ENCODE assay signal across 23 cellular contexts in genomic region chr17:33234233-33234632, GRCh38. TPM values are rescaled to one million over a fixed set of nuclear protein-coding genes. Genes with fewer than 3 reads are reported as not detected.
DNase-seq lines count a peak whose midpoint lies in the region; ATAC-seq and TF ChIP-seq lines count a peak whose summit lies in the region.
"Had no signal": no experiment of that assay in that cellular context is flagged by ENCODE, and none has a peak within 500 bp of the region (broad histone marks: within the 10 kb centered on the region; RNA-seq: fewer than 3 reads in every experiment).

No MANE protein-coding gene starts in this region.

- no peak overlapping the region for H3K27ac ChIP-seq in CD8-positive, alpha-beta memory T cell (ENCODE audit: low read depth, low read length)
- H3K27ac ChIP-seq in adrenal gland: peak overlapping the region in 4 of 5 donors; percentile 41 to 65 (median 61)
- H3K27ac ChIP-seq in rectal smooth muscle tissue (ENCODE audit: low read depth, low read length): peak overlapping the region; percentile 60

- CTCF ChIA-PET in CD8-positive, alpha-beta memory T cell (lab: Charles Lee): no interaction called here

- no peaks in the 10 kb centered on the region for H3K36me3 Mint-ChIP-seq in CD8-positive, alpha-beta memory T cell
- peaks cover 6% of the 10 kb centered on the region for H3K36me3 Mint-ChIP-seq in effector memory CD8-positive, alpha-beta T cell (ENCODE audit: insufficient read depth)

- H3K36me3 ChIP-seq in CD8-positive, alpha-beta memory T cell (ENCODE audit: insufficient read depth, low read length): no peaks in the 10 kb centered on the region
- H3K36me3 ChIP-seq in adrenal gland (replicated peaks in 1 of 2): no peaks in the 10 kb centered on the region
- no peaks in the 10 kb centered on the region for H3K36me3 ChIP-seq in rectal smooth muscle tissue (ENCODE audit: control insufficient read depth, insufficient read depth, low read length)

- no peak overlapping the region for H3K4me3 ChIP-seq in CD8-positive, alpha-beta memory T cell (ENCODE audit: low read length)
- H3K4me3 ChIP-seq in adrenal gland (no peak overlapping the region), rectal smooth muscle tissue (ENCODE audit: low read length) (no peak overlapping the region)
- H3K4me3 ChIP-seq: K562 had no signal

- peaks cover 2 to 26% of the 10 kb centered on the region in 2 donors for H3K27me3 Mint-ChIP-seq in CD8-positive, alpha-beta memory T cell
- peaks cover 12 to 23% of the 10 kb centered on the region in 2 donors for H3K27me3 Mint-ChIP-seq in effector memory CD8-positive, alpha-beta T cell

- no peak for TF ChIP-seq CTCF in adrenal gland (IDR thresholded peaks at IDR 0.05)

- H3K9me3 ChIP-seq in CD8-positive, alpha-beta memory T cell (ENCODE audit: low read length): no peaks in the 10 kb centered on the region
- H3K9me3 ChIP-seq in adrenal gland (replicated peaks in 1 of 3): no peaks in the 10 kb centered on the region

- H3K27ac Mint-ChIP-seq in CD8-positive, alpha-beta memory T cell: peak overlapping the region in 6 of 8 donors; percentile 27 to 94 (median 71)
- H3K27ac Mint-ChIP-seq in effector memory CD8-positive, alpha-beta T cell: peak overlapping the region in 1 of 2 donors; percentile 84

- WGBS in adrenal gland, 4 donors: 84 to 94% (median 87%) methylated on average over 4 of the region's 4 CpGs

- no peaks in the 10 kb centered on the region for H3K4me1 ChIP-seq in CD8-positive, alpha-beta memory T cell (ENCODE audit: insufficient read depth, low read length)
- H3K4me1 ChIP-seq in adrenal gland (replicated peaks in 1 of 2) (peaks cover 22 to 33% of the 10 kb centered on the region in 2 donors), rectal smooth muscle tissue (ENCODE audit: control insufficient read depth, insufficient read depth, low read length) (peaks cover 20% of the 10 kb centered on the region)

- no peak for ATAC-seq in effector memory CD8-positive, alpha-beta T cell (replicated peaks)
- ATAC-seq: HCT116, HepG2, K562 had no signal

- peaks cover 3 to 18% (median 16%) of the 10 kb centered on the region in 3 donors for H3K4me1 Mint-ChIP-seq in CD8-positive, alpha-beta memory T cell
- H3K4me1 Mint-ChIP-seq in effector memory CD8-positive, alpha-beta T cell (ENCODE audit: low read depth in 2 of 2): peaks cover 3 to 24% of the 10 kb centered on the region in 2 donors

- POLR2A ChIA-PET in CD8-positive, alpha-beta memory T cell (lab: Charles Lee): no interaction called here

- H3K9me3 Mint-ChIP-seq in CD8-positive, alpha-beta memory T cell: no peaks in the 10 kb centered on the region
- H3K9me3 Mint-ChIP-seq in effector memory CD8-positive, alpha-beta T cell: no peaks in the 10 kb centered on the region

- intact Hi-C loops in adrenal gland (cut with DNase I) (no loop called here), cardiac septum (cut with DNase I) (no loop called here)

- H3K9ac ChIP-seq in rectal smooth muscle tissue (ENCODE audit: low read length): no peak overlapping the region

- H3K27me3 ChIP-seq in CD8-positive, alpha-beta memory T cell (ENCODE audit: insufficient read depth, low read length, poor library complexity, severe bottlenecking): no peaks in the 10 kb centered on the region
- H3K27me3 ChIP-seq in adrenal gland (no peaks in the 10 kb centered on the region), rectal smooth muscle tissue (ENCODE audit: control insufficient read depth, insufficient read depth, low read length) (no peaks in the 10 kb centered on the region)

- DNase-seq in CD8-positive, alpha-beta memory T cell: no peak
- DNase-seq in adrenal gland (no peak), T-helper 1 cell (no peak), cardiac septum (ENCODE audit: low spot score) (no peak), NCI-H446 treated with DMSO at 0.1 percent for 48 hours (lab: John Stamatoyannopoulos, UW) (no peak)
- DNase-seq in effector memory CD8-positive, alpha-beta T cell: no peak
- DNase-seq: DND-41, Kasumi-1, MV-4-11, NCI-H1105, NCI-H1436 treated with DMSO at 0.1 percent for 48 hours, NCI-H187 treated with DMSO at 0.1 percent for 48 hours, NCI-H524 treated with DMSO at 0.1 percent for 48 hours, NCI-H774, Right ventricle myocardium superior had no signal

- peak overlapping the region in 1 of 7 donors; percentile 71 for H3K4me3 Mint-ChIP-seq in CD8-positive, alpha-beta memory T cell
- H3K4me3 Mint-ChIP-seq in effector memory CD8-positive, alpha-beta T cell: peak overlapping the region in 1 of 2 donors; percentile 60

- TF ChIP-seq POLR2A in adrenal gland (IDR thresholded peaks at IDR 0.05): no peak

RNA-seq across cellular contexts. Expression of gene ASIC2, which starts 58.9 kb away (rescaled TPM):
- total RNA-seq in CD8-positive, alpha-beta memory T cell: not detected
- polyA plus RNA-seq in CD8-positive, alpha-beta memory T cell: not detected
- total RNA-seq in adrenal gland (1 to 10 TPM in 3 of 8 donors, under 1 TPM in 5; 0.29 to 1.5 (median 0.81) TPM), cardiac septum (not detected)
- polyA plus RNA-seq in adrenal gland: 1 to 10 TPM in 1 of 3 donors, under 1 TPM in 2; 0.30 to 1.1 (median 0.42) TPM
- total RNA-seq: H4, HepG2, HT1080, K562, MCF 10A, Right ventricle myocardium superior, SK-MEL-5 had no signal
- polyA plus RNA-seq: HepG2, K562 had no signal
